In genomic region chr18:79416677-79417052, GRCh38 we compare ENCODE assay signal across 21 cellular contexts. TPM values are rescaled to one million over a fixed set of nuclear protein-coding genes. Genes with fewer than 3 reads are reported as not detected.
DNase-seq lines count a peak whose midpoint lies in the region; ATAC-seq, FAIRE-seq and TF ChIP-seq lines count a peak whose summit lies in the region.
"Had no signal": no experiment of that assay in that cellular context is flagged by ENCODE, and none has a peak within 500 bp of the region (broad histone marks: within the 10 kb centered on the region; RNA-seq: fewer than 3 reads in every experiment).

No MANE protein-coding gene starts in this region.

- no peak for DNase-seq in activated T-cell treated with anti-CD3 and anti-CD28 coated beads, Interleukin-2, amount 50 U/mL, for 24 hours
- no peak for DNase-seq in activated T-cell treated with anti-CD3 and anti-CD28 coated beads, Interleukin-2, amount 50 U/mL, for 72 hours
- DNase-seq in central memory CD8-positive, alpha-beta T cell (ENCODE audit: low spot score in 2 of 2), result no peak
- DNase-seq in DMS153 (lab: John Stamatoyannopoulos, UW) (no peak), D721Med (ENCODE audit: insufficient read length, low spot score) (no peak)
- DNase-seq: 8988T; Calu3; CD8-positive, alpha-beta T cell; HCEC 1CT; Kasumi-1; MM.1S; NCI-H1092; NCI-H1436 treated with DMSO at 0.1 percent for 48 hours; NCI-H2029; NCI-H69; Peyer's patch had no signal

- H3K4me1 Mint-ChIP-seq in activated T-cell treated with anti-CD3 and anti-CD28 coated beads, Interleukin-2, amount 50 U/mL, for 24 hours (ENCODE audit: low read depth), result peaks cover 42% of the 10 kb centered on the region
- peaks cover 17% of the 10 kb centered on the region for H3K4me1 Mint-ChIP-seq in activated T-cell treated with anti-CD3 and anti-CD28 coated beads, Interleukin-2, amount 50 U/mL, for 72 hours (ENCODE audit: low read depth)
- H3K4me1 Mint-ChIP-seq in central memory CD8-positive, alpha-beta T cell, result peaks cover 27% of the 10 kb centered on the region
- H3K4me1 Mint-ChIP-seq in stimulated activated memory B cell treated with anti-CD40 and anti-IgM and Interleukin-4, amounts not matched to agents 10 μg/mL and 1 μg/mL and 100 μg/mL, for 72 hours, result peaks cover 63% of the 10 kb centered on the region

- no peak for FAIRE-seq in D721Med (lab: Jason Lieb, UNC)
- FAIRE-seq: GM18507 had no signal

- ATAC-seq in activated T-cell treated with anti-CD3 and anti-CD28 coated beads, Interleukin-2, amount 50 U/mL, for 72 hours (replicated peaks in 1 of 2), result no peak
- ATAC-seq in central memory CD8-positive, alpha-beta T cell (replicated peaks; ENCODE audit: extremely low read depth, poor library complexity, severe bottlenecking), result no peak
- no peak for ATAC-seq in stimulated activated memory B cell treated with anti-CD40 and anti-IgM and Interleukin-4, amounts not matched to agents 10 μg/mL and 1 μg/mL and 100 μg/mL, for 72 hours
- no peak for ATAC-seq in GM18498 (IDR thresholded peaks at IDR 0.05; ENCODE audit: unreplicated experiment)
- ATAC-seq: CD8-positive, alpha-beta T cell; GM23338 had no signal

- no peak overlapping the region for H3K4me3 ChIP-seq in HEK293 (ENCODE audit: low read depth, low read length)
- H3K4me3 ChIP-seq: GM23338, Peyer's patch had no signal

- no peaks in the 10 kb centered on the region for H3K4me1 ChIP-seq in HEK293 (ENCODE audit: control insufficient read depth, insufficient read depth, low read length)
- H3K4me1 ChIP-seq: Peyer's patch had no signal

- H3K9me3 Mint-ChIP-seq in activated T-cell treated with anti-CD3 and anti-CD28 coated beads, Interleukin-2, amount 50 U/mL, for 24 hours, result no peaks in the 10 kb centered on the region
- no peaks in the 10 kb centered on the region for H3K9me3 Mint-ChIP-seq in activated T-cell treated with anti-CD3 and anti-CD28 coated beads, Interleukin-2, amount 50 U/mL, for 72 hours
- no peaks in the 10 kb centered on the region for H3K9me3 Mint-ChIP-seq in central memory CD8-positive, alpha-beta T cell
- H3K9me3 Mint-ChIP-seq in stimulated activated memory B cell treated with anti-CD40 and anti-IgM and Interleukin-4, amounts not matched to agents 10 μg/mL and 1 μg/mL and 100 μg/mL, for 72 hours, result no peaks in the 10 kb centered on the region
- H3K9me3 Mint-ChIP-seq: CD8-positive, alpha-beta T cell; GM23338 had no signal

- no peak overlapping the region for H3K27ac ChIP-seq in HEK293 (ENCODE audit: extremely low read depth, low read depth, low read length)
- H3K27ac ChIP-seq: Peyer's patch had no signal

- TF ChIP-seq CTCF in HEK293 (tag by site-specific recombination; IDR thresholded peaks at IDR 0.05) (no peak), D721Med (IDR thresholded peaks at IDR 0.05; ENCODE audit: insufficient read depth, missing control alignments) (no peak)

- H3K27me3 Mint-ChIP-seq in activated T-cell treated with anti-CD3 and anti-CD28 coated beads, Interleukin-2, amount 50 U/mL, for 24 hours, result no peaks in the 10 kb centered on the region
- H3K27me3 Mint-ChIP-seq in activated T-cell treated with anti-CD3 and anti-CD28 coated beads, Interleukin-2, amount 50 U/mL, for 72 hours (ENCODE audit: low read depth), result no peaks in the 10 kb centered on the region
- no peaks in the 10 kb centered on the region for H3K27me3 Mint-ChIP-seq in central memory CD8-positive, alpha-beta T cell
- no peaks in the 10 kb centered on the region for H3K27me3 Mint-ChIP-seq in stimulated activated memory B cell treated with anti-CD40 and anti-IgM and Interleukin-4, amounts not matched to agents 10 μg/mL and 1 μg/mL and 100 μg/mL, for 72 hours

- POLR2A ChIA-PET in HEK293 (lab: Yijun Ruan, JAX), result no interaction called here

- H3K36me3 Mint-ChIP-seq in activated T-cell treated with anti-CD3 and anti-CD28 coated beads, Interleukin-2, amount 50 U/mL, for 24 hours (ENCODE audit: low read depth), result peaks cover 84% of the 10 kb centered on the region
- peaks cover 11 to 18% of the 10 kb centered on the region in 2 donors for H3K36me3 Mint-ChIP-seq in activated T-cell treated with anti-CD3 and anti-CD28 coated beads, Interleukin-2, amount 50 U/mL, for 72 hours (ENCODE audit: insufficient read depth in 2 of 2)
- peaks cover 23% of the 10 kb centered on the region for H3K36me3 Mint-ChIP-seq in central memory CD8-positive, alpha-beta T cell (ENCODE audit: insufficient read depth)
- peaks cover 59% of the 10 kb centered on the region for H3K36me3 Mint-ChIP-seq in stimulated activated memory B cell treated with anti-CD40 and anti-IgM and Interleukin-4, amounts not matched to agents 10 μg/mL and 1 μg/mL and 100 μg/mL, for 72 hours

- H3K9me3 ChIP-seq in HEK293 (ENCODE audit: control insufficient read depth, insufficient read depth, low read depth, low read length), result no peaks in the 10 kb centered on the region
- H3K9me3 ChIP-seq: Peyer's patch had no signal

- CTCF ChIA-PET in HEK293 (lab: Yijun Ruan, JAX), result no interaction called here

- no peak overlapping the region for H3K4me3 Mint-ChIP-seq in activated T-cell treated with anti-CD3 and anti-CD28 coated beads, Interleukin-2, amount 50 U/mL, for 24 hours
- H3K4me3 Mint-ChIP-seq in activated T-cell treated with anti-CD3 and anti-CD28 coated beads, Interleukin-2, amount 50 U/mL, for 72 hours, result no peak overlapping the region
- H3K4me3 Mint-ChIP-seq in central memory CD8-positive, alpha-beta T cell, result no peak overlapping the region
- H3K4me3 Mint-ChIP-seq in stimulated activated memory B cell treated with anti-CD40 and anti-IgM and Interleukin-4, amounts not matched to agents 10 μg/mL and 1 μg/mL and 100 μg/mL, for 72 hours, result no peak overlapping the region
- H3K4me3 Mint-ChIP-seq: CD8-positive, alpha-beta T cell; GM23338 had no signal

- peaks cover 0 to 39% of the 10 kb centered on the region in 2 experiments; a peak in 1 of 3 replicates for H3K36me3 ChIP-seq in HEK293 (ENCODE audit: control insufficient read depth in 2 of 2, insufficient read depth in 1 of 2, low read length in 2 of 2)

- peak overlapping the region; percentile 76 for H3K27ac Mint-ChIP-seq in activated T-cell treated with anti-CD3 and anti-CD28 coated beads, Interleukin-2, amount 50 U/mL, for 24 hours
- no peak overlapping the region for H3K27ac Mint-ChIP-seq in activated T-cell treated with anti-CD3 and anti-CD28 coated beads, Interleukin-2, amount 50 U/mL, for 72 hours
- peak overlapping the region; percentile 81 for H3K27ac Mint-ChIP-seq in central memory CD8-positive, alpha-beta T cell (ENCODE audit: low read depth)
- peak overlapping the region; percentile 77 for H3K27ac Mint-ChIP-seq in stimulated activated memory B cell treated with anti-CD40 and anti-IgM and Interleukin-4, amounts not matched to agents 10 μg/mL and 1 μg/mL and 100 μg/mL, for 72 hours
- H3K27ac Mint-ChIP-seq: CD8-positive, alpha-beta T cell; GM23338 had no signal

TF ChIP-seq in HEK293, 187 proteins besides CTCF, POLR2A, EP300 and RAD21:
- TF ChIP-seq ZIC2 (tag by site-specific recombination; IDR thresholded peaks at IDR 0.05), result peak; percentile 33; the same call in 1 of the 2 replicates
- TF ChIP-seq, protein P1, sequence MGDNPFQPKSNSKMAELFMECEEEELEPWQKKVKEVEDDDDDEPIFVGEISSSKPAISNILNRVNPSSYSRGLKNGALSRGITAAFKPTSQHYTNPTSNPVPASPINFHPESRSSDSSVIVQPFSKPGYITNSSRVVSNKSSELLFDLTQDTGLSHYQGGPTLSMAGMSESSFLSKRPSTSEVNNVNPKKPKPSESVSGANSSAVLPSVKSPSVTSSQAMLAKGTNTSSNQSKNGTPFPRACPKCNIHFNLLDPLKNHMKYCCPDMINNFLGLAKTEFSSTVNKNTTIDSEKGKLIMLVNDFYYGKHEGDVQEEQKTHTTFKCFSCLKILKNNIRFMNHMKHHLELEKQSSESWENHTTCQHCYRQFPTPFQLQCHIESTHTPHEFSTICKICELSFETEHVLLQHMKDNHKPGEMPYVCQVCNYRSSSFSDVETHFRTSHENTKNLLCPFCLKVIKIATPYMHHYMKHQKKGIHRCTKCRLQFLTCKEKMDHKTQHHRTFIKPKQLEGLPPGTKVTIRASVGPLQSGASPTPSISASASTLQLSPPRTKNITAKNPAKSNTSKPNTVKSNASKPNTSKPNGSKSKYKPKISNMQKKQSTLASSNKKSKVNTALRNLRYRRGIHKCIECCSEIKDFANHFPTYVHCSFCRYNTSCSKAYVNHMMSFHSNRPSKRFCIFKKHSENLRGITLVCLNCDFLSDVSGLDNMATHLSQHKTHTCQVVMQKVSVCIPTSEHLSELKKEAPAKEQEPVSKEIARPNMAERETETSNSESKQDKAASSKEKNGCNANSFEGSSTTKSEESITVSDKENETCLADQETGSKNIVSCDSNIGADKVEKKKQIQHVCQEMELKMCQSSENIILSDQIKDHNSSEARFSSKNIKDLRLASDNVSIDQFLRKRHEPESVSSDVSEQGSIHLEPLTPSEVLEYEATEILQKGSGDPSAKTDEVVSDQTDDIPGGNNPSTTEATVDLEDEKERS (tag by site-specific recombination; IDR thresholded peaks at IDR 0.05), result no peak

RNA-seq across cellular contexts. Expression of gene NFATC1, which starts 20.9 kb away (rescaled TPM):
- total RNA-seq in activated T-cell treated with anti-CD3 and anti-CD28 coated beads, Interleukin-2, amount 50 U/mL, for 72 hours, result 10 to 100 TPM; 70.4 to 86.0 TPM
